Comparison of ENCODE assay signal across 8 cellular contexts in genomic region chr9:123401879-123402513, GRCh38. TPM values are rescaled to one million over a fixed set of nuclear protein-coding genes. Genes with fewer than 3 reads are reported as not detected.
DNase-seq lines count a peak whose midpoint lies in the region; ATAC-seq, FAIRE-seq and TF ChIP-seq lines count a peak whose summit lies in the region.

No MANE protein-coding gene starts in this region.

- no peak overlapping the region for H3K27ac Mint-ChIP-seq in T-helper 17 cell

- H3K36me3 Mint-ChIP-seq in T-helper 17 cell (ENCODE audit: low read depth), result no peaks in the 10 kb centered on the region

- no peaks in the 10 kb centered on the region for H3K27me3 Mint-ChIP-seq in T-helper 17 cell

- no peak overlapping the region for H3K27ac ChIP-seq in brain microvascular endothelial cell

- H3K4me1 Mint-ChIP-seq in T-helper 17 cell, result peaks cover 2% of the 10 kb centered on the region

- ATAC-seq in HG03097 (IDR thresholded peaks at IDR 0.05; ENCODE audit: low FRiP score, unreplicated experiment) (no peak), T-helper 17 cell (no peak)

- peak; percentile 89 for TF ChIP-seq CTCF in AG10803 (conservative IDR thresholded peaks at IDR 0.05; ENCODE audit: low read length)
- peak; percentile 89 for TF ChIP-seq CTCF in brain microvascular endothelial cell (IDR thresholded peaks at IDR 0.05; ENCODE audit: low read depth, low read length, missing control alignments)

- H3K4me3 ChIP-seq in AG10803 (ENCODE audit: low read length) (no peak overlapping the region), brain microvascular endothelial cell (ENCODE audit: low read depth, low read length) (no peak overlapping the region)

- H3K9me3 ChIP-seq in T-helper 17 cell (ENCODE audit: control insufficient read depth, low read length, poor library complexity, severe bottlenecking), result no peaks in the 10 kb centered on the region

- in situ Hi-C loops in brain microvascular endothelial cell (cut with HindIII; ENCODE audit: low pct_ligation_motif_present, low sequenced_read_pairs), result no loop called here

- H3K4me3 Mint-ChIP-seq in T-helper 17 cell, result no peak overlapping the region

- H3K36me3 ChIP-seq in brain microvascular endothelial cell (replicated peaks), result no peaks in the 10 kb centered on the region

- TF ChIP-seq POLR2A in GM12891 (IDR thresholded peaks at IDR 0.05; ENCODE audit: low read depth, low read length), result no peak

- no peaks in the 10 kb centered on the region for H3K27me3 ChIP-seq in brain microvascular endothelial cell (replicated peaks)

- FAIRE-seq in GM12891 (lab: Jason Lieb, UNC) (peak; percentile 41), urothelium cell line (lab: Jason Lieb, UNC) (no peak)

- peak; percentile 53 for DNase-seq in AG10803 (ENCODE audit: low read depth)
- peak; percentile 62 for DNase-seq in GM12891 (ENCODE audit: insufficient read length, low spot score)
- DNase-seq in NCI-H460 (ENCODE audit: extremely low read depth, low read depth), result peak; percentile 36
- DNase-seq in brain microvascular endothelial cell, result peak; percentile 40
- DNase-seq in kidney tubule cell (ENCODE audit: low spot score), result peak; percentile 43
- DNase-seq in urothelium cell line (ENCODE audit: low spot score), result peak; percentile 65
- DNase-seq in T-helper 17 cell, result no peak

TF ChIP-seq in GM12891, 5 proteins besides CTCF, POLR2A, EP300 and RAD21:
- TF ChIP-seq POLR2AphosphoS5 (IDR thresholded peaks at IDR 0.05; ENCODE audit: low read depth, low read length), result no peak
- no peak for TF ChIP-seq PAX5 (IDR thresholded peaks at IDR 0.05; ENCODE audit: insufficient read depth, low read length, severe bottlenecking)
- TF ChIP-seq SPI1 (IDR thresholded peaks at IDR 0.05; ENCODE audit: low read depth, low read length), result no peak
- no peak for TF ChIP-seq TAF1 (IDR thresholded peaks at IDR 0.05; ENCODE audit: low read depth, low read length)
- no peak for TF ChIP-seq POU2F2 (IDR thresholded peaks at IDR 0.05; ENCODE audit: low read depth, low read length)

RNA-seq across cellular contexts. Expression of gene CRB2, which starts 46.0 kb away (rescaled TPM):
- 0.53 TPM for polyA plus RNA-seq in GM12891 (2012; ENCODE audit: low read depth, missing spikeins)
- total RNA-seq in NCI-H460 (2014; rRNA removed; shearing (Covaris generic)), result not detected in 2 replicates
- not detected in 2 replicates for polyA plus RNA-seq in NCI-H460 (2014; cell fraction: nucleus; rRNA removed)
- not detected for total RNA-seq in T-helper 17 cell

Comparison
In these comparisons a context has a peak if more than half of its experiments do, and no peak if none do; other contexts are left out.
1. DNase-seq: peak in AG10803 (single experiment), GM12891 (single experiment), NCI-H460 (single experiment), brain microvascular endothelial cell (single experiment), kidney tubule cell (single experiment) and urothelium cell line (single experiment); none in T-helper 17 cell (0 of 3).